Comparison of ENCODE assay signal across 1 cellular context in genomic region chr4:36844448-36844847, GRCh38.
TF ChIP-seq lines count a peak whose summit lies in the region.

No MANE protein-coding gene starts in this region.

TF ChIP-seq in GM12878, 131 proteins besides CTCF, POLR2A, EP300 and RAD21 (continued from another document):
- no peak for TF ChIP-seq ZNF384 (IDR thresholded peaks at IDR 0.05; ENCODE audit: borderline replicate concordance, low read depth, low read length)
